Comparison of ENCODE assay signal across 35 cellular contexts in the genomic region with DNA sequence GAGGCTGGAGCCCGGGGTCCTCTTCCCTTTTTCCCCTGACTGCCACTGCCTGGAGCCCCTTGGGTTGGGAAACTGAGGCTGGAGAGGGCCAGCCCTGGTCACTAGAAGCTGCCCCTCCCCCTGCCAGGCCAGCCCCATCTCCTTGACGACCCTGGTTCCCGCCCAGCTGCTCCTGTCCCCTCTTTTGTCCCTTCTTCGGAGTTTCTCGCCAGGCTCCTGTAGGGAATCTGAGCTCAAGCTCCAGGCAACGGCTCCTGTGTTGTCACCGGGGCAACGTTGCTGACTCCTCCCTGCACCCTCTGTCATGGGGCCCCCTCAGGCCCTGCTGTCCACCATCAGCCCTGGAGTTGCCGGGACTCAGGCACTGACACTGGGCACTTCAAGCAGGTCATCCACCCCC. TPM values are rescaled to one million over a fixed set of nuclear protein-coding genes. Genes with fewer than 3 reads are reported as not detected.
A peak's percentile ranks its signal among the peaks of the same experiment; 100 is the strongest.
DNase-seq lines count a peak whose midpoint lies in the region; ATAC-seq, FAIRE-seq and TF ChIP-seq lines count a peak whose summit lies in the region.
"Had no signal": no experiment of that assay in that cellular context is flagged by ENCODE, and none has a peak within 500 bp of the region (broad histone marks: within the 10 kb centered on the region; RNA-seq: fewer than 3 reads in every experiment).

No MANE protein-coding gene starts in this region.

- H3K4me3 ChIP-seq in H7 (ENCODE audit: insufficient read depth, low read depth, low read length) (no peak overlapping the region), K562 (no peak overlapping the region), osteoblast (ENCODE audit: insufficient read depth, low read length) (no peak overlapping the region), A673 (ENCODE audit: low read depth, low read length, poor library complexity, severe bottlenecking) (no peak overlapping the region)
- H3K4me3 ChIP-seq: gastrocnemius medialis, hepatocyte, Peyer's patch, right lobe of liver, spleen, thoracic aorta, vagina had no signal

- ATAC-seq in K562 (no peak), GM19455 (IDR thresholded peaks at IDR 0.05; ENCODE audit: unreplicated experiment) (no peak)
- ATAC-seq: activated naive CD4-positive, alpha-beta T cell treated with anti-CD3 and anti-CD28 coated beads, Interleukin-2, amount 50 U/mL, for 72 hours; CD8-positive, alpha-beta T cell; gastrocnemius medialis; HCT116; HepG2; right lobe of liver; stimulated activated naive CD8-positive, alpha-beta T cell treated with anti-CD3 and anti-CD28 coated beads, Interleukin-15, Interleukin-2, amounts not matched to agents 100 U/mL and 50 U/mL, for 24 hours had no signal

- peaks cover 6% of the 10 kb centered on the region for H3K9me3 Mint-ChIP-seq in glutamatergic neuron (ENCODE audit: unreplicated experiment)
- H3K9me3 Mint-ChIP-seq in activated naive CD8-positive, alpha-beta T cell treated with anti-CD3 and anti-CD28 coated beads for 36 hours, result no peaks in the 10 kb centered on the region
- H3K9me3 Mint-ChIP-seq: activated naive CD4-positive, alpha-beta T cell treated with anti-CD3 and anti-CD28 coated beads, Interleukin-2, amount 50 U/mL, for 72 hours; CD8-positive, alpha-beta T cell had no signal

- 54% methylated on average over 7 of the region's 9 CpGs for WGBS in K562 (ENCODE audit: insufficient coverage, low coverage, missing lambda C conversion rate)

- H3K4me3 Mint-ChIP-seq in glutamatergic neuron (ENCODE audit: unreplicated experiment), result no peak overlapping the region
- no peak overlapping the region for H3K4me3 Mint-ChIP-seq in activated naive CD8-positive, alpha-beta T cell treated with anti-CD3 and anti-CD28 coated beads for 36 hours
- H3K4me3 Mint-ChIP-seq: CD8-positive, alpha-beta T cell had no signal

- H3K27me3 Mint-ChIP-seq in glutamatergic neuron (ENCODE audit: unreplicated experiment), result peaks cover 13% of the 10 kb centered on the region
- no peaks in the 10 kb centered on the region for H3K27me3 Mint-ChIP-seq in activated naive CD8-positive, alpha-beta T cell treated with anti-CD3 and anti-CD28 coated beads for 36 hours

- H2AFZ ChIP-seq in K562 (ENCODE audit: low read depth, low read length) (no peak overlapping the region), osteoblast (ENCODE audit: low read length) (no peak overlapping the region)
- H2AFZ ChIP-seq: hepatocyte had no signal

- H3K9me3 ChIP-seq in K562 (replicated peaks; ENCODE audit: control insufficient read depth, insufficient read depth, low read depth, low read length) (no peaks in the 10 kb centered on the region), osteoblast (ENCODE audit: low read depth, low read length) (no peaks in the 10 kb centered on the region), A673 (ENCODE audit: low read depth, low read length, poor library complexity, severe bottlenecking) (no peaks in the 10 kb centered on the region)
- H3K9me3 ChIP-seq: BE2C, gastrocnemius medialis, Peyer's patch, right lobe of liver, spleen, thoracic aorta, vagina had no signal

- H3K9ac ChIP-seq in K562 (ENCODE audit: insufficient read depth in 1 of 2, low read depth in 2 of 2, low read length in 2 of 2), result peak overlapping the region in 1 of 2 experiments; percentile 17; a peak in 1 of 4 replicates

- H3K4me1 ChIP-seq in K562 (replicated peaks in 1 of 2; ENCODE audit: control insufficient read depth in 2 of 2, insufficient read depth in 2 of 2, low read length in 2 of 2) (peaks cover 0 to 35% of the 10 kb centered on the region in 2 experiments; a peak in 3 of 5 replicates), osteoblast (ENCODE audit: insufficient read depth, low read length) (peaks cover 22% of the 10 kb centered on the region), A673 (ENCODE audit: insufficient read depth, low read length, poor library complexity, severe bottlenecking) (peaks cover 5% of the 10 kb centered on the region)
- H3K4me1 ChIP-seq: BE2C, right lobe of liver had no signal

- in situ Hi-C loops in K562 (cut with MboI), result no loop called here

- CTCF ChIA-PET in K562 (lab: Yijun Ruan, JAX; ENCODE audit: low intra/inter-chr PET ratio), result interaction anchor here (1.2 kb wide), 1 partner anchor 91 kb away, joined by 4 read pairs; no protein-coding TSS in a partner anchor
- CTCF ChIA-PET in A673 (lab: Charles Lee), result no interaction called here

- peaks cover 4% of the 10 kb centered on the region; the same call in 2 of the 3 replicates for H3K79me2 ChIP-seq in K562 (ENCODE audit: control insufficient read depth, insufficient read depth, low read length)
- peaks cover 76% of the 10 kb centered on the region for H3K79me2 ChIP-seq in osteoblast (ENCODE audit: insufficient read depth, low read length)

- H3K36me3 ChIP-seq in H7 (replicated peaks; ENCODE audit: control insufficient read depth, insufficient read depth, low read length) (peaks cover 10% of the 10 kb centered on the region), K562 (ENCODE audit: control insufficient read depth, insufficient read depth, low read length) (no peaks in the 10 kb centered on the region), osteoblast (ENCODE audit: insufficient read depth, low read length) (peaks cover 18% of the 10 kb centered on the region), A673 (ENCODE audit: insufficient read depth, low read length, poor library complexity, severe bottlenecking) (peaks cover 12% of the 10 kb centered on the region)
- H3K36me3 ChIP-seq: BE2C, right lobe of liver had no signal

- FAIRE-seq in K562 (lab: Jason Lieb, UNC), result no peak
- FAIRE-seq: endothelial cell of umbilical vein, HepG2 had no signal

- H3K27me3 ChIP-seq in H7 (ENCODE audit: control insufficient read depth, insufficient read depth, low read length), result no peaks in the 10 kb centered on the region
- H3K27me3 ChIP-seq in K562 (ENCODE audit: control insufficient read depth in 2 of 2, insufficient read depth in 2 of 2, low read length in 2 of 2), result no peaks in the 10 kb centered on the region
- H3K27me3 ChIP-seq in osteoblast (ENCODE audit: insufficient read depth, low read length), result no peaks in the 10 kb centered on the region
- no peaks in the 10 kb centered on the region for H3K27me3 ChIP-seq in A673 (replicated peaks; ENCODE audit: insufficient read depth, low read depth, low read length, poor library complexity)
- H3K27me3 ChIP-seq: BE2C, gastrocnemius medialis, hepatocyte, Peyer's patch, right lobe of liver, spleen, vagina had no signal

- TF ChIP-seq POLR2A in K562 (conservative IDR thresholded peaks at IDR 0.05), result no peak

- no peaks in the 10 kb centered on the region for H3K9me1 ChIP-seq in K562 (ENCODE audit: control insufficient read depth, insufficient read depth, low read length)

- H4K20me1 ChIP-seq in K562 (replicated peaks; ENCODE audit: control insufficient read depth, insufficient read depth, low read length) (no peaks in the 10 kb centered on the region), osteoblast (ENCODE audit: insufficient read depth, low read length) (peaks cover 60% of the 10 kb centered on the region)

- BruUV-seq in K562 (replicated peaks; lab: Mats Ljungman, UMichigan) (no TSS peak), A673 (replicated peaks; lab: Mats Ljungman, UMichigan) (no TSS peak)

- DNase-seq in H7 (peak; percentile 69), K562 (ENCODE audit: extremely low read depth in 1 of 4, low spot score in 3 of 4) (no peak), glutamatergic neuron (peak; percentile 35), osteoblast (ENCODE audit: insufficient read length, low spot score, missing footprints) (peak; percentile 66), A673 (ENCODE audit: low spot score) (no peak), NCI-H1092 treated with DMSO at 0.1 percent for 48 hours (lab: John Stamatoyannopoulos, UW) (no peak)
- DNase-seq in activated naive CD8-positive, alpha-beta T cell treated with anti-CD3 and anti-CD28 coated beads for 36 hours, result no peak
- DNase-seq: ACHN; activated CD8-positive, alpha-beta memory T cell treated with anti-CD3 and anti-CD28 coated beads for 24 hours; activated effector memory CD4-positive, alpha-beta T cell treated with Interleukin-2 at 50 U/mL for 16 hours; activated T-cell treated with anti-CD3 and anti-CD28 coated beads for 4 hours; aorta; BE2C; CD8-positive, alpha-beta T cell; central memory CD4-positive, alpha-beta T cell; dermis blood vessel endothelial cell; gastrocnemius medialis; mammary epithelial cell; NCI-H1436 treated with DMSO at 0.1 percent for 48 hours; NCI-H2081 treated with DMSO at 0.1 percent for 48 hours; NCI-H345; Peyer's patch; right lobe of liver; SIG-M5; spleen; stimulated activated CD4-positive, alpha-beta T cell treated with anti-CD3 and anti-CD28 coated beads, Interleukin-2, amount 100 ng/mL, for 24 hours; stimulated activated naive CD8-positive, alpha-beta T cell treated with anti-CD3 and anti-CD28 coated beads, Interleukin-15, Interleukin-2, amounts not matched to agents 100 U/mL and 50 U/mL, for 24 hours had no signal

- intact Hi-C loops in K562 (cut with micrococcal nuclease), result no loop called here
- intact Hi-C loops in A673 (cut with micrococcal nuclease; ENCODE audit: unreplicated experiment), result no loop called here

- POLR2A ChIA-PET in K562 (lab: Yijun Ruan, JAX), result interaction anchor here (0.8 to 1.1 kb wide), 2 partner anchors 15 to 28 kb away, joined by 3 to 4 read pairs; a partner anchor contains a TSS
- POLR2A ChIA-PET in A673 (lab: Charles Lee; ENCODE audit: low non-redundant PET), result no interaction called here

- peak overlapping the region; percentile 66 for H3K27ac Mint-ChIP-seq in glutamatergic neuron (ENCODE audit: unreplicated experiment)
- H3K27ac Mint-ChIP-seq in activated naive CD8-positive, alpha-beta T cell treated with anti-CD3 and anti-CD28 coated beads for 36 hours, result no peak overlapping the region
- H3K27ac Mint-ChIP-seq: activated naive CD4-positive, alpha-beta T cell treated with anti-CD3 and anti-CD28 coated beads, Interleukin-2, amount 50 U/mL, for 72 hours; CD8-positive, alpha-beta T cell had no signal

- H3K4me1 Mint-ChIP-seq in glutamatergic neuron (ENCODE audit: low read depth, unreplicated experiment), result peaks cover 29% of the 10 kb centered on the region
- peaks cover 13% of the 10 kb centered on the region for H3K4me1 Mint-ChIP-seq in activated naive CD8-positive, alpha-beta T cell treated with anti-CD3 and anti-CD28 coated beads for 36 hours

- H3K36me3 Mint-ChIP-seq in glutamatergic neuron (ENCODE audit: unreplicated experiment), result no peaks in the 10 kb centered on the region
- no peaks in the 10 kb centered on the region for H3K36me3 Mint-ChIP-seq in activated naive CD8-positive, alpha-beta T cell treated with anti-CD3 and anti-CD28 coated beads for 36 hours

- no peak for TF ChIP-seq EP300 in K562 (IDR thresholded peaks at IDR 0.05; ENCODE audit: low read length)

- TF ChIP-seq RAD21 in K562 (CRISPR knock-in tag; conservative IDR thresholded peaks at IDR 0.05 in 1 of 2, IDR thresholded peaks at IDR 0.05 in 1 of 2), result no peak

- H3K4me2 ChIP-seq in K562 (ENCODE audit: insufficient read depth, low read length) (no peak overlapping the region), osteoblast (ENCODE audit: insufficient read depth, low read length) (no peak overlapping the region)
- H3K4me2 ChIP-seq: hepatocyte had no signal

- H3K27ac ChIP-seq in K562 (ENCODE audit: extremely low read depth, low read depth, low read length) (no peak overlapping the region), osteoblast (ENCODE audit: low read depth, low read length) (no peak overlapping the region), A673 (ENCODE audit: low read depth, low read length, poor library complexity, severe bottlenecking) (no peak overlapping the region)
- H3K27ac ChIP-seq: gastrocnemius medialis, hepatocyte, Peyer's patch, right lobe of liver, spleen, thoracic aorta, vagina had no signal

- TF ChIP-seq CTCF in K562 (IDR thresholded peaks at IDR 0.05 in 2 of 3, conservative IDR thresholded peaks at IDR 0.05 in 1 of 3; ENCODE audit: insufficient read depth in 2 of 3, low read depth in 1 of 3, low read length in 3 of 3) (no peak), glutamatergic neuron (IDR thresholded peaks at IDR 0.05; ENCODE audit: partially characterized antibody, unreplicated experiment) (no peak), osteoblast (IDR thresholded peaks at IDR 0.05; ENCODE audit: extremely low read depth, low read depth, low read length) (no peak), A673 (conservative IDR thresholded peaks at IDR 0.05; ENCODE audit: low read depth, low read length) (no peak)

RNA-seq across cellular contexts. Expression of a gene that starts 5.7 kb away (rescaled TPM):
- 81.6 and 85.1 TPM in 2 replicates for total RNA-seq in H7 (2014; rRNA removed; shearing (Covaris generic))
- 9.5 and 31.3 TPM in 2 replicates for total RNA-seq in K562 (2011; cell fraction: chromatin; rRNA removed; ENCODE audit: low replicate concordance)
- 21.2 and 23.6 TPM in 2 replicates for total RNA-seq in K562 (2011; cell fraction: nucleolus; rRNA removed)
- total RNA-seq in K562 (2011; cell fraction: nucleoplasm; rRNA removed), result 13.2 and 14.3 TPM in 2 replicates
- total RNA-seq in K562 (2014; rRNA removed) (8.2 and 11.3 TPM in 2 replicates), K562 (2014; rRNA removed; fragmentation: Illumina TruSeq; extraction: Trizol) (1.4 and 1.7 TPM in 2 replicates), K562 (2015; rRNA removed; fragmentation: Illumina TruSeq; extraction: Trizol) (4.0 and 4.2 TPM in 2 replicates), K562 (2021) (12.4 and 12.9 TPM in 2 replicates), glutamatergic neuron (ENCODE audit: unreplicated experiment) (84.6 TPM), osteoblast (41.0 and 50.3 TPM in 2 replicates), A673 (2021) (30.2 and 39.8 TPM in 2 replicates)
- polyA plus RNA-seq in K562 (2011; rRNA removed) (6.4 and 9.2 TPM in 2 replicates), K562 (2014; fragmentation: Illumina TruSeq; extraction: Trizol) (3.7 and 8.4 TPM in 2 replicates), K562 (2014; fragmentation: Nextera tagmentation; extraction: Ambion mirVana) (under 1 TPM in 1 of 2 experiments, not detected in 1; 0.11 TPM), K562 (2014; rRNA removed) (10.7 and 11.9 TPM in 2 replicates)
- polyA plus RNA-seq in K562 (2011; cell fraction: cytosol; rRNA removed), result 9.5 and 22.7 TPM in 2 replicates
- 16.1 and 20.2 TPM in 2 replicates for polyA plus RNA-seq in K562 (2011; cell fraction: nucleus; rRNA removed)
- 7.3 and 10.7 TPM in 2 replicates for polyA plus RNA-seq in K562 (2012)
- polyA minus RNA-seq in K562 (2011; rRNA and poly(A)+ RNA removed), result 2.5 and 5.3 TPM in 2 replicates
- polyA minus RNA-seq in K562 (2011; cell fraction: cytosol; rRNA and poly(A)+ RNA removed), result 8.2 and 8.6 TPM in 2 replicates
- 5.5 and 6.7 TPM in 2 replicates for polyA minus RNA-seq in K562 (2011; cell fraction: nucleus; rRNA and poly(A)+ RNA removed)
- 10 to 100 TPM; 13.7 to 15.2 TPM for total RNA-seq in activated naive CD8-positive, alpha-beta T cell treated with anti-CD3 and anti-CD28 coated beads for 36 hours

RNA-seq across cellular contexts. Expression of a gene that starts 27.4 kb away (rescaled TPM):
- total RNA-seq in H7 (2014; rRNA removed; shearing (Covaris generic)), result 199 and 225 TPM in 2 replicates
- total RNA-seq in K562 (2011; cell fraction: chromatin; rRNA removed; ENCODE audit: low replicate concordance), result 135 and 339 TPM in 2 replicates
- 168 and 180 TPM in 2 replicates for total RNA-seq in K562 (2011; cell fraction: nucleolus; rRNA removed)
- 115 and 116 TPM in 2 replicates for total RNA-seq in K562 (2011; cell fraction: nucleoplasm; rRNA removed)
- total RNA-seq in K562 (2014; rRNA removed) (82.5 and 117 TPM in 2 replicates), K562 (2014; rRNA removed; fragmentation: Illumina TruSeq; extraction: Trizol) (57.2 and 64.8 TPM in 2 replicates), K562 (2015; rRNA removed; fragmentation: Illumina TruSeq; extraction: Trizol) (65.9 and 71.4 TPM in 2 replicates), K562 (2021) (116 and 121 TPM in 2 replicates), glutamatergic neuron (ENCODE audit: unreplicated experiment) (203 TPM), osteoblast (208 and 212 TPM in 2 replicates), A673 (2021) (169 and 200 TPM in 2 replicates)
- polyA plus RNA-seq in K562 (2011; rRNA removed) (126 and 140 TPM in 2 replicates), K562 (2014; fragmentation: Illumina TruSeq; extraction: Trizol) (92.6 and 108 TPM in 2 replicates), K562 (2014; fragmentation: Nextera tagmentation; extraction: Ambion mirVana) (10 to 100 TPM; 11.7 to 14.4 TPM), K562 (2014; rRNA removed) (86.9 and 88.9 TPM in 2 replicates)
- 150 and 255 TPM in 2 replicates for polyA plus RNA-seq in K562 (2011; cell fraction: cytosol; rRNA removed)
- 312 and 400 TPM in 2 replicates for polyA plus RNA-seq in K562 (2011; cell fraction: nucleus; rRNA removed)
- polyA plus RNA-seq in K562 (2012), result 87.1 and 120 TPM in 2 replicates
- polyA minus RNA-seq in K562 (2011; rRNA and poly(A)+ RNA removed), result 124 and 145 TPM in 2 replicates
- 107 and 114 TPM in 2 replicates for polyA minus RNA-seq in K562 (2011; cell fraction: cytosol; rRNA and poly(A)+ RNA removed)
- 59.5 and 63.8 TPM in 2 replicates for polyA minus RNA-seq in K562 (2011; cell fraction: nucleus; rRNA and poly(A)+ RNA removed)
- 100 to 1,000 TPM; 237 to 242 TPM for total RNA-seq in activated naive CD8-positive, alpha-beta T cell treated with anti-CD3 and anti-CD28 coated beads for 36 hours

RNA-seq across cellular contexts. Expression of a gene that starts 29.3 kb away (rescaled TPM):
- 16.2 and 17.3 TPM in 2 replicates for total RNA-seq in H7 (2014; rRNA removed; shearing (Covaris generic))
- total RNA-seq in K562 (2011; cell fraction: chromatin; rRNA removed; ENCODE audit: low replicate concordance), result 8.1 and 23.7 TPM in 2 replicates
- total RNA-seq in K562 (2011; cell fraction: nucleolus; rRNA removed), result 20.5 and 26.8 TPM in 2 replicates
- total RNA-seq in K562 (2011; cell fraction: nucleoplasm; rRNA removed), result 12.3 and 12.8 TPM in 2 replicates
- total RNA-seq in K562 (2014; rRNA removed) (4.0 and 6.4 TPM in 2 replicates), K562 (2014; rRNA removed; fragmentation: Illumina TruSeq; extraction: Trizol) (0.77 and 1.2 TPM in 2 replicates), K562 (2015; rRNA removed; fragmentation: Illumina TruSeq; extraction: Trizol) (2.4 and 2.8 TPM in 2 replicates), K562 (2021) (7.8 and 8.2 TPM in 2 replicates), glutamatergic neuron (ENCODE audit: unreplicated experiment) (7.4 TPM), osteoblast (14.5 and 16.5 TPM in 2 replicates), A673 (2021) (8.1 and 10.4 TPM in 2 replicates)
- polyA plus RNA-seq in K562 (2011; rRNA removed) (3.0 and 5.9 TPM in 2 replicates), K562 (2014; fragmentation: Illumina TruSeq; extraction: Trizol) (1.6 and 3.6 TPM in 2 replicates), K562 (2014; fragmentation: Nextera tagmentation; extraction: Ambion mirVana) (under 1 TPM; 0.10 to 0.21 TPM), K562 (2014; rRNA removed) (3.8 and 4.7 TPM in 2 replicates)
- 8.2 and 13.6 TPM in 2 replicates for polyA plus RNA-seq in K562 (2011; cell fraction: cytosol; rRNA removed)
- 24.6 and 25.0 TPM in 2 replicates for polyA plus RNA-seq in K562 (2011; cell fraction: nucleus; rRNA removed)
- 6.5 and 7.8 TPM in 2 replicates for polyA plus RNA-seq in K562 (2012)
- 3.6 and 5.1 TPM in 2 replicates for polyA minus RNA-seq in K562 (2011; rRNA and poly(A)+ RNA removed)
- polyA minus RNA-seq in K562 (2011; cell fraction: cytosol; rRNA and poly(A)+ RNA removed), result 4.9 and 5.6 TPM in 2 replicates
- 11.4 and 14.9 TPM in 2 replicates for polyA minus RNA-seq in K562 (2011; cell fraction: nucleus; rRNA and poly(A)+ RNA removed)
- 1 to 10 TPM; 3.2 to 4.3 TPM for total RNA-seq in activated naive CD8-positive, alpha-beta T cell treated with anti-CD3 and anti-CD28 coated beads for 36 hours

RNA-seq across cellular contexts. Expression of a gene that starts 47.5 kb away (rescaled TPM):
- 101 and 103 TPM in 2 replicates for total RNA-seq in H7 (2014; rRNA removed; shearing (Covaris generic))
- 13.7 and 27.0 TPM in 2 replicates for total RNA-seq in K562 (2011; cell fraction: chromatin; rRNA removed; ENCODE audit: low replicate concordance)
- 25.8 and 27.0 TPM in 2 replicates for total RNA-seq in K562 (2011; cell fraction: nucleolus; rRNA removed)
- 21.0 and 29.0 TPM in 2 replicates for total RNA-seq in K562 (2011; cell fraction: nucleoplasm; rRNA removed)
- total RNA-seq in K562 (2014; rRNA removed) (49.2 and 63.0 TPM in 2 replicates), K562 (2014; rRNA removed; fragmentation: Illumina TruSeq; extraction: Trizol) (34.6 and 37.5 TPM in 2 replicates), K562 (2015; rRNA removed; fragmentation: Illumina TruSeq; extraction: Trizol) (46.6 and 47.4 TPM in 2 replicates), K562 (2021) (70.0 and 73.8 TPM in 2 replicates), glutamatergic neuron (ENCODE audit: unreplicated experiment) (62.7 TPM), osteoblast (103 and 125 TPM in 2 replicates), A673 (2021) (119 and 124 TPM in 2 replicates)
- polyA plus RNA-seq in K562 (2011; rRNA removed) (51.7 and 52.6 TPM in 2 replicates), K562 (2014; fragmentation: Illumina TruSeq; extraction: Trizol) (47.2 and 52.2 TPM in 2 replicates), K562 (2014; fragmentation: Nextera tagmentation; extraction: Ambion mirVana) (10 to 100 TPM; 11.4 to 18.0 TPM), K562 (2014; rRNA removed) (38.4 and 48.0 TPM in 2 replicates)
- 72.8 and 75.5 TPM in 2 replicates for polyA plus RNA-seq in K562 (2011; cell fraction: cytosol; rRNA removed)
- 25.7 and 27.6 TPM in 2 replicates for polyA plus RNA-seq in K562 (2011; cell fraction: nucleus; rRNA removed)
- polyA plus RNA-seq in K562 (2012), result 30.7 and 36.5 TPM in 2 replicates
- polyA minus RNA-seq in K562 (2011; rRNA and poly(A)+ RNA removed), result 59.1 and 79.4 TPM in 2 replicates
- polyA minus RNA-seq in K562 (2011; cell fraction: cytosol; rRNA and poly(A)+ RNA removed), result 74.9 and 81.0 TPM in 2 replicates
- polyA minus RNA-seq in K562 (2011; cell fraction: nucleus; rRNA and poly(A)+ RNA removed), result 12.4 and 19.2 TPM in 2 replicates
- total RNA-seq in activated naive CD8-positive, alpha-beta T cell treated with anti-CD3 and anti-CD28 coated beads for 36 hours, result 100 to 1,000 TPM; 163 TPM

Comparison
In these comparisons a context has a peak if more than half of its experiments do, and no peak if none do; other contexts are left out.
1. DNase-seq: peak in H7 (single experiment), glutamatergic neuron (single experiment) and osteoblast (single experiment); none in K562 (0 of 4), A673 (single experiment), activated naive CD8-positive, alpha-beta T cell treated with anti-CD3 and anti-CD28 coated beads for 36 hours (single experiment) and NCI-H1092 treated with DMSO at 0.1 percent for 48 hours (single experiment).